ENCODE assay signal across 8 cellular contexts in the genomic region with DNA sequence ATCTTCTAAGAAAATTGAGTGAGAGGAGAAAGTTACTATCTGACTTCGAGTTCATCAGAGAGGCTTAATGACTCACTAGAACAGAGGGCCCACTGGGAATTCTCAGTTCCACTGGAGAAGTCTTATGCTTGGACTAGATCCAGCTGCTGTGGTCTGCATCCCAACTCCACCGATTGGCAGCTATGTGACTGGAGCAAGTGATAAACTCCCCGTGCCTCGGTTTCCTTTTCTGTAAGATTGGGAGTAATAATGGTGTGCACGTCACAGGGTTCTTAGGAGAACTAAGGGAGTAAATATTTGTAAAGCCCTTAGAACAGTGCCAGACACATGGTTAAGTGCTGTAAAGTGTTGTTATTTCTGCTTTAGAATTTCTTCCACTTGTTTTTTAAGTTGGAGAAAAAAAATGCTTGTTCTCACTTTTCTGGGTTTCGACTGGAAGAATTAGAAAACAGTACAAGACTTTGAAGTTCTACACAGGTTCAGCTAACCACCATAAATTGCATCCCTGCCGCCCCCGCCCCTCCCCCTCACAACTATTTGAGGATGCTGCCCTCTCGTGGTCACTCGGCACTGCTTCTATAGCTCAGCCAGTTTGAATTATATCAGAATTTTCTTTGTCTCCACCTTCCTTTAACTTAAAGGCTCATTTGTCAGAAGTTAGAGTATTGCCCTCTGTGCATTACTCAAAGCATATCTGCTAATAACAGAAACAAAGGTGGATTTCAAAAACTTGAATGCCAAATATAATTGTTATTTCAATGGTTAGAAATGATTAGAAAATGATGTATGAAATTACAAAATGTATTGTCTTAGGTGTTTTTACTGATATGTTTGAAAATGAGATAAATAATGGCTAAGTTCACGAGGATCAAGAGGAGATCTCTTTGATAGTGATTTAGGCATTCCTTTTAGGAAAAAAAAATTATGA.
DNase-seq lines count a peak whose midpoint lies in the region; ATAC-seq, FAIRE-seq and TF ChIP-seq lines count a peak whose summit lies in the region.

No MANE protein-coding gene starts in this region.

- no peaks in the 10 kb centered on the region for H3K36me3 ChIP-seq in astrocyte (ENCODE audit: insufficient read depth, low read length)

- FAIRE-seq in astrocyte (lab: Jason Lieb, UNC), result no peak

- H3K9ac ChIP-seq in astrocyte (ENCODE audit: low read length), result no peak overlapping the region

- H3K27me3 ChIP-seq in astrocyte (ENCODE audit: insufficient read depth, low read length), result peaks cover 3% of the 10 kb centered on the region

- TF ChIP-seq CTCF in astrocyte (IDR thresholded peaks at IDR 0.05; ENCODE audit: insufficient read depth, low read depth, low read length), result peak; percentile 81

- no peak overlapping the region for H3K27ac ChIP-seq in astrocyte (ENCODE audit: low read depth, low read length)

- no peaks in the 10 kb centered on the region for H3K27me3 Mint-ChIP-seq in astrocyte (ENCODE audit: low read depth, unreplicated experiment)

- in situ Hi-C loops in ACHN (cut with HindIII; ENCODE audit: low pct_ligation_motif_present, low pct_unique_long_range_greater_than_20kb, low sequenced_read_pairs), result no loop called here

- H3K4me2 ChIP-seq in astrocyte (ENCODE audit: low read length), result peak overlapping the region; percentile 73

- H2AFZ ChIP-seq in astrocyte (ENCODE audit: low read depth, low read length), result no peak overlapping the region

- H3K4me1 Mint-ChIP-seq in astrocyte (ENCODE audit: low read depth, unreplicated experiment), result peaks cover 16% of the 10 kb centered on the region

- H3K79me2 ChIP-seq in astrocyte (ENCODE audit: insufficient read depth, low read length), result no peaks in the 10 kb centered on the region

- no peak overlapping the region for H3K4me3 Mint-ChIP-seq in astrocyte (ENCODE audit: unreplicated experiment)

- H3K27ac Mint-ChIP-seq in astrocyte (ENCODE audit: unreplicated experiment), result peak overlapping the region; percentile 31

- no peaks in the 10 kb centered on the region for H3K9me3 ChIP-seq in astrocyte (ENCODE audit: insufficient read depth, low read depth, low read length)

- H3K4me1 ChIP-seq in astrocyte (ENCODE audit: insufficient read depth, low read length), result peaks cover 8% of the 10 kb centered on the region

- DNase-seq in ACHN, result peak; percentile 81
- peak; percentile 50 for DNase-seq in NCI-H146 treated with DMSO at 0.1 percent for 48 hours (lab: John Stamatoyannopoulos, UW; ENCODE audit: unreplicated experiment)
- peak; percentile 66 for DNase-seq in T-helper 9 cell
- DNase-seq in astrocyte (ENCODE audit: low read depth), result peak; percentile 47
- DNase-seq in hepatic stellate cell (ENCODE audit: low spot score), result peak; percentile 51
- DNase-seq in skeletal muscle cell (ENCODE audit: low read depth), result peak; percentile 90

- H4K20me1 ChIP-seq in astrocyte (ENCODE audit: insufficient read depth, low read length), result no peaks in the 10 kb centered on the region

- no peaks in the 10 kb centered on the region for H3K36me3 Mint-ChIP-seq in astrocyte (ENCODE audit: low read depth, unreplicated experiment)

- ATAC-seq in GM18907 (IDR thresholded peaks at IDR 0.05; ENCODE audit: unreplicated experiment), result peak; percentile 46
- ATAC-seq in HG03095 (IDR thresholded peaks at IDR 0.05; ENCODE audit: unreplicated experiment), result no peak

- H3K4me3 ChIP-seq in astrocyte (ENCODE audit: insufficient read depth, low read depth, low read length) (peak overlapping the region; percentile 25), skeletal muscle cell (ENCODE audit: low read depth, low read length) (no peak overlapping the region)

- no peaks in the 10 kb centered on the region for H3K9me3 Mint-ChIP-seq in astrocyte (ENCODE audit: unreplicated experiment)
